In the genomic region with DNA sequence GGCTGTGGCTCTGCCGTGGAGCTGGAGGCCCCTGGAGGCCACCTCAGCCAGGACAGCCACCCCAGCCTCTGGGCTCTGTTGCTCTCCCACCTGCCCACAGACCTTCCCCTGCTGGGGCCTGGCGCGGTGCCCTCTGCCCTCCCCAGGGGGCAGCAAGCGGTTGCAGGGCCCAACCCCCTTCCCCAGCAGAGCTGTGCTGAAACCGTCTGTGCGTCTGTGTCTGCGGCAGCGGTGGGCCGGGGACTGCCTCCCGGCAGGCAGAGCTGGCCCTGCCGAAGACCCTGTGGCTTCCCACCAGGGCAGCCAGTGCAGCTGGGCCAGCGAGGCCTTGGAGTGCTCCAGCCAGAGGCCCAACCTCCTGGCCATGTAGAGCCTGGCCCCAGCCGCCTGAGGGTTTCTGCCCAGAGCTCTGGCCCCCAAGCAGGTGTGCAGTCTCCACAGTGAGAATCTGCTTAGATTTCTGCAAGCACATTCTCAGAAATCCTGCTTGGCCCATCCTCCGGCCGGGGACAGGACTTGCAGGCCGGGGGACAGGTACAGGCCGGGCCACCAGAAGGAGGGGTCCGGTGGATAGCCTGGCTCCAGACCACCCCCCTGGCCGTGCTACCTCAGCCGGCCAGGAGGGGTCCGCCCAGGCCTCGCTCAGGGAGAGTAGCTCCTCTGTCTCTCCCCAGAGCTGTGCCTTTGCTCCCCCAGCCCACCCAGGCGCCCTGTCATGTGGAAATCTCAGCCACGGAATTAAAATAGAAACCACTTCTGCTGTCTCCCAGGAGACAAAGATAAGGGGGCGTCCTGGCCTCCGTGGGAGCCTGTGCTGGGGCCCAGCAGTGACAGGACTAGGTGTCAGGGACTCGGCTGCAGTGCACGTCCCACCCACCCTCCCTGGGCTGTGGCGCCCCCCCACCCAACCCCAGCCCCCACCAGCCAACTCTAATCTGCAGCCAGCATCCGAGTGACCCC, we compare ENCODE assay signal across 12 cellular contexts. TPM values are rescaled to one million over a fixed set of nuclear protein-coding genes. Genes with fewer than 3 reads are reported as not detected.
A peak's percentile ranks its signal among the peaks of the same experiment; 100 is the strongest.
DNase-seq lines count a peak whose midpoint lies in the region; ATAC-seq and TF ChIP-seq lines count a peak whose summit lies in the region.
"Had no signal": no experiment of that assay in that cellular context is flagged by ENCODE, and none has a peak within 500 bp of the region (broad histone marks: within the 10 kb centered on the region; RNA-seq: fewer than 3 reads in every experiment).

No MANE protein-coding gene starts in this region.

- peaks cover 0 to 2% (median 0%) of the 10 kb centered on the region in 8 donors for H3K9me3 Mint-ChIP-seq in CD4-positive, alpha-beta memory T cell

- peaks cover 0 to 4% of the 10 kb centered on the region in 2 donors for H3K36me3 Mint-ChIP-seq in CD4-positive, alpha-beta memory T cell

- POLR2A ChIA-PET in CD4-positive, alpha-beta memory T cell (lab: Charles Lee; ENCODE audit: partially characterized antibody): interaction anchor here (1.2 to 6.3 kb wide), 3 partner anchors 10 to 19 kb away, joined by 4 to 47 read pairs (median 5); a partner anchor contains a TSS

- H3K9me3 ChIP-seq in BLaER1 treated with 17β-estradiol and CSF1 and Interleukin-3, amounts not matched to agents 10 nM and 100 nM (replicated peaks in 1 of 11): no peaks in the 10 kb centered on the region
- no peaks in the 10 kb centered on the region for H3K9me3 ChIP-seq in mesodermal cell (ENCODE audit: control insufficient read depth, low read length)
- H3K9me3 ChIP-seq in CD4-positive, alpha-beta memory T cell (ENCODE audit: control insufficient read depth in 1 of 2, low read length in 2 of 2): no peaks in the 10 kb centered on the region
- H3K9me3 ChIP-seq: ovary had no signal

- 75% methylated on average over 24 to 25 of the region's 30 CpGs for WGBS in mesodermal cell (ENCODE audit: insufficient coverage in 2 of 2), 2 experiments

- intact Hi-C loops in CD4-positive, alpha-beta memory T cell (cut with micrococcal nuclease): no loop called here

- peaks cover 14 to 30% (median 14%) of the 10 kb centered on the region in 11 experiments for H3K27me3 ChIP-seq in BLaER1 treated with 17β-estradiol and CSF1 and Interleukin-3, amounts not matched to agents 10 nM and 100 nM
- H3K27me3 ChIP-seq in CD4-positive, alpha-beta memory T cell (ENCODE audit: insufficient read depth, low read length): no peaks in the 10 kb centered on the region
- H3K27me3 ChIP-seq: ovary had no signal

- TF ChIP-seq CTCF in choroid plexus epithelial cell (conservative IDR thresholded peaks at IDR 0.05; ENCODE audit: low read depth, low read length): peak; percentile 17
- TF ChIP-seq CTCF in omental fat pad (IDR thresholded peaks at IDR 0.05): no peak

- ATAC-seq in GM19023 (IDR thresholded peaks at IDR 0.05; ENCODE audit: unreplicated experiment) (no peak), omental fat pad (ENCODE audit: low FRiP score) (no peak)

- peak overlapping the region in 7 of 10 experiments; percentile 11 to 50 (median 15); a peak in 6 of 20 replicates for H3K4me3 ChIP-seq in BLaER1 treated with 17β-estradiol and CSF1 and Interleukin-3, amounts not matched to agents 10 nM and 100 nM
- H3K4me3 ChIP-seq in choroid plexus epithelial cell (ENCODE audit: low read depth, low read length) (no peak overlapping the region), mesodermal cell (ENCODE audit: extremely low read depth, insufficient read depth, low read length, poor library complexity, severe bottlenecking) (no peak overlapping the region)
- H3K4me3 ChIP-seq in CD4-positive, alpha-beta memory T cell (ENCODE audit: low read length in 2 of 2): no peak overlapping the region
- H3K4me3 ChIP-seq: ovary had no signal

- peak overlapping the region in 9 of 11 experiments; percentile 1 to 71 (median 34); a peak in 13 of 22 replicates for H3K9ac ChIP-seq in BLaER1 treated with 17β-estradiol and CSF1 and Interleukin-3, amounts not matched to agents 10 nM and 100 nM

- peaks cover 43 to 94% (median 80%) of the 10 kb centered on the region in 11 experiments; a peak in 21 of 22 replicates for H4K20me1 ChIP-seq in BLaER1 treated with 17β-estradiol and CSF1 and Interleukin-3, amounts not matched to agents 10 nM and 100 nM

- H3K36me3 ChIP-seq in BLaER1 treated with 17β-estradiol and CSF1 and Interleukin-3, amounts not matched to agents 10 nM and 100 nM: peaks cover 20 to 32% (median 29%) of the 10 kb centered on the region in 11 experiments; a peak in 21 of 22 replicates
- H3K36me3 ChIP-seq in mesodermal cell (ENCODE audit: control insufficient read depth, insufficient read depth, low read length): peaks cover 34% of the 10 kb centered on the region
- H3K36me3 ChIP-seq in CD4-positive, alpha-beta memory T cell (ENCODE audit: insufficient read depth, low read length): no peaks in the 10 kb centered on the region
- H3K36me3 ChIP-seq: ovary had no signal

- H3K27me3 Mint-ChIP-seq in CD4-positive, alpha-beta memory T cell: no peaks in the 10 kb centered on the region

- DNase-seq in NCI-H1417 (lab: John Stamatoyannopoulos, UW): peak in 2 of 3 experiments; percentile 89 to 94
- DNase-seq in choroid plexus epithelial cell (ENCODE audit: low read depth): no peak
- no peak for DNase-seq in CD4-positive, alpha-beta memory T cell
- DNase-seq in GOT3 (lab: John Stamatoyannopoulos, UW): no peak
- no peak for DNase-seq in omental fat pad (ENCODE audit: low spot score)
- DNase-seq: activated CD4-positive, alpha-beta T cell treated with anti-CD3 and anti-CD28 coated beads for 48 hours; Kasumi-1; RPMI8226 had no signal

- peaks cover 0 to 7% (median 3%) of the 10 kb centered on the region in 4 donors for H3K4me1 Mint-ChIP-seq in CD4-positive, alpha-beta memory T cell

- H3K27ac Mint-ChIP-seq in CD4-positive, alpha-beta memory T cell: no peak overlapping the region

- H3K4me1 ChIP-seq in BLaER1 treated with 17β-estradiol and CSF1 and Interleukin-3, amounts not matched to agents 10 nM and 100 nM: peaks cover 56 to 92% (median 84%) of the 10 kb centered on the region in 10 experiments
- H3K4me1 ChIP-seq in mesodermal cell (ENCODE audit: control insufficient read depth, insufficient read depth, low read length, poor library complexity, severe bottlenecking): peaks cover 32% of the 10 kb centered on the region
- peaks cover 23% of the 10 kb centered on the region for H3K4me1 ChIP-seq in CD4-positive, alpha-beta memory T cell (ENCODE audit: insufficient read depth, low read length)

- H3K27ac ChIP-seq in BLaER1 treated with 17β-estradiol and CSF1 and Interleukin-3, amounts not matched to agents 10 nM and 100 nM: peak overlapping the region in 6 of 11 experiments; percentile 17 to 65 (median 54); a peak in 8 of 22 replicates
- peak overlapping the region; percentile 57 for H3K27ac ChIP-seq in mesodermal cell (ENCODE audit: low read depth, low read length, severe bottlenecking)
- no peak overlapping the region for H3K27ac ChIP-seq in CD4-positive, alpha-beta memory T cell (ENCODE audit: low read depth, low read length)

- no peak overlapping the region for H3K4me3 Mint-ChIP-seq in CD4-positive, alpha-beta memory T cell

- H3K4me2 ChIP-seq in BLaER1 treated with 17β-estradiol and CSF1 and Interleukin-3, amounts not matched to agents 10 nM and 100 nM: peak overlapping the region; percentile 35 to 100 (median 98)

- CTCF ChIA-PET in CD4-positive, alpha-beta memory T cell (lab: Charles Lee; ENCODE audit: partially characterized antibody): interaction anchor here (1.0 to 1.3 kb wide), 6 partner anchors 9 to 101 kb away, joined by 3 to 4 read pairs (median 3); no protein-coding TSS in a partner anchor

RNA-seq across cellular contexts. Expression of a gene that starts 3.5 kb away (rescaled TPM):
- 108 TPM for polyA plus RNA-seq in mesodermal cell (2013, experiment 1 of 2)
- 76.1 TPM for polyA plus RNA-seq in mesodermal cell (2013, experiment 2 of 2)
- 10 to 100 TPM; 12.1 to 13.0 TPM for total RNA-seq in CD4-positive, alpha-beta memory T cell
- 100 to 1,000 TPM in 1 of 2 donors, 10 to 100 TPM in 1; 84.5 to 256 TPM for polyA plus RNA-seq in CD4-positive, alpha-beta memory T cell
- total RNA-seq in omental fat pad: 100 to 1,000 TPM in 2 of 4 donors, 10 to 100 TPM in 2; 63.4 to 177 (median 122) TPM

RNA-seq across cellular contexts. Expression of a gene that starts 15.6 kb away (rescaled TPM):
- polyA plus RNA-seq in mesodermal cell (2013, experiment 1 of 2): 50.0 TPM
- 33.7 TPM for polyA plus RNA-seq in mesodermal cell (2013, experiment 2 of 2)
- 100 to 1,000 TPM; 276 to 290 TPM for total RNA-seq in CD4-positive, alpha-beta memory T cell
- 1,000 to 10,000 TPM; 1,440 to 2,028 TPM for polyA plus RNA-seq in CD4-positive, alpha-beta memory T cell
- 10 to 100 TPM; 18.5 to 88.6 (median 43.9) TPM for total RNA-seq in omental fat pad

RNA-seq across cellular contexts. Expression of a gene that starts 20.0 kb away (rescaled TPM):
- polyA plus RNA-seq in mesodermal cell (2013, experiment 1 of 2): 11.7 TPM
- polyA plus RNA-seq in mesodermal cell (2013, experiment 2 of 2): 12.2 TPM
- 10 to 100 TPM; 25.4 to 30.2 TPM for total RNA-seq in CD4-positive, alpha-beta memory T cell
- 10 to 100 TPM; 10.2 to 10.4 TPM for polyA plus RNA-seq in CD4-positive, alpha-beta memory T cell
- total RNA-seq in omental fat pad: 10 to 100 TPM in 2 of 4 donors, 1 to 10 TPM in 2; 2.8 to 18.9 (median 7.4) TPM

RNA-seq across cellular contexts. Expression of a gene that starts 51.5 kb away (rescaled TPM):
- polyA plus RNA-seq in mesodermal cell (2013, experiment 1 of 2): 127 TPM
- 124 TPM for polyA plus RNA-seq in mesodermal cell (2013, experiment 2 of 2)
- total RNA-seq in CD4-positive, alpha-beta memory T cell: 100 to 1,000 TPM; 122 to 123 TPM
- polyA plus RNA-seq in CD4-positive, alpha-beta memory T cell: 1 to 10 TPM; 1.5 to 6.0 TPM
- 10 to 100 TPM; 35.4 to 72.5 (median 59.7) TPM for total RNA-seq in omental fat pad

RNA-seq across cellular contexts. Expression of a gene that starts 55.3 kb away (rescaled TPM):
- 6.6 TPM for polyA plus RNA-seq in mesodermal cell (2013, experiment 1 of 2)
- 4.8 TPM for polyA plus RNA-seq in mesodermal cell (2013, experiment 2 of 2)
- total RNA-seq in CD4-positive, alpha-beta memory T cell: 1 to 10 TPM; 5.4 to 6.3 TPM
- 1 to 10 TPM; 6.6 to 9.5 TPM for polyA plus RNA-seq in CD4-positive, alpha-beta memory T cell
- total RNA-seq in omental fat pad: 1 to 10 TPM; 3.5 to 5.6 (median 4.1) TPM

Comparison
In these comparisons a context has a peak if more than half of its experiments do, and no peak if none do; other contexts are left out.
1. H3K4me3 ChIP-seq: peak in BLaER1 treated with 17β-estradiol and CSF1 and Interleukin-3, amounts not matched to agents 10 nM and 100 nM (7 of 10); none in choroid plexus epithelial cell (single experiment), mesodermal cell (single experiment) and CD4-positive, alpha-beta memory T cell (0 of 2).
2. DNase-seq: peak in NCI-H1417 (2 of 3); none in choroid plexus epithelial cell (single experiment), CD4-positive, alpha-beta memory T cell (0 of 5), GOT3 (single experiment) and omental fat pad (single experiment).
3. RNA of a gene that starts 3.5 kb away (total RNA-seq): 63.4 to 177 TPM in omental fat pad; 12.1 to 13.0 TPM in CD4-positive, alpha-beta memory T cell; every median in the first group is over 4 times any median in the second.